Comparison of ENCODE assay signal across 15 cellular contexts in genomic region chr3:53225651-53226050, GRCh38. TPM values are rescaled to one million over a fixed set of nuclear protein-coding genes. Genes with fewer than 3 reads are reported as not detected.
DNase-seq lines count a peak whose midpoint lies in the region; ATAC-seq, FAIRE-seq and TF ChIP-seq lines count a peak whose summit lies in the region.
"Had no signal": no experiment of that assay in that cellular context is flagged by ENCODE, and none has a peak within 500 bp of the region (broad histone marks: within the 10 kb centered on the region; RNA-seq: fewer than 3 reads in every experiment).

No MANE protein-coding gene starts in this region.

- ATAC-seq in upper lobe of right lung (no peak), GM19455 (IDR thresholded peaks at IDR 0.05; ENCODE audit: unreplicated experiment) (no peak)

- H3K27me3 Mint-ChIP-seq in activated T-cell treated with anti-CD3 and anti-CD28 coated beads, Interleukin-2, amount 50 U/mL, for 24 hours, result no peaks in the 10 kb centered on the region
- peaks cover 2% of the 10 kb centered on the region for H3K27me3 Mint-ChIP-seq in endothelial cell (ENCODE audit: unreplicated experiment)

- H3K36me3 ChIP-seq in upper lobe of right lung, result peaks cover 73% of the 10 kb centered on the region

- H3K27me3 ChIP-seq in upper lobe of right lung, result no peaks in the 10 kb centered on the region

- TF ChIP-seq POLR2A in GM12892 (IDR thresholded peaks at IDR 0.05; ENCODE audit: low read depth, low read length), result no peak

- peaks cover 82% of the 10 kb centered on the region for H3K36me3 Mint-ChIP-seq in activated T-cell treated with anti-CD3 and anti-CD28 coated beads, Interleukin-2, amount 50 U/mL, for 24 hours (ENCODE audit: low read depth)
- peaks cover 35% of the 10 kb centered on the region for H3K36me3 Mint-ChIP-seq in endothelial cell (ENCODE audit: low read depth, unreplicated experiment)

- H3K4me3 Mint-ChIP-seq in activated T-cell treated with anti-CD3 and anti-CD28 coated beads, Interleukin-2, amount 50 U/mL, for 24 hours, result no peak overlapping the region
- H3K4me3 Mint-ChIP-seq in endothelial cell (ENCODE audit: unreplicated experiment), result peak overlapping the region; percentile 51
- H3K4me3 Mint-ChIP-seq: CD8-positive, alpha-beta memory T cell; HFFc6 had no signal

- peak; percentile 20 for DNase-seq in activated T-cell treated with anti-CD3 and anti-CD28 coated beads, Interleukin-2, amount 50 U/mL, for 24 hours
- DNase-seq in activated T-cell treated with anti-CD3 and anti-CD28 coated beads for 4 hours, result no peak
- DNase-seq in GM12892 (ENCODE audit: insufficient read length), result peak; percentile 1
- DNase-seq in endothelial cell (ENCODE audit: low spot score), result no peak
- DNase-seq in upper lobe of right lung, result peak; percentile 46
- no peak for DNase-seq in NCI-H1105 (lab: John Stamatoyannopoulos, UW)
- DNase-seq: CD8-positive, alpha-beta memory T cell; DMS53; HCEC 1CT; HFFc6 had no signal

- H3K9me3 Mint-ChIP-seq in activated T-cell treated with anti-CD3 and anti-CD28 coated beads, Interleukin-2, amount 50 U/mL, for 24 hours, result no peaks in the 10 kb centered on the region
- H3K9me3 Mint-ChIP-seq in endothelial cell (ENCODE audit: unreplicated experiment), result no peaks in the 10 kb centered on the region
- H3K9me3 Mint-ChIP-seq: CD8-positive, alpha-beta memory T cell; HFFc6 had no signal

- intact Hi-C loops in upper lobe of right lung (cut with DNase I), result no loop called here

- no peak overlapping the region for H3K4me3 ChIP-seq in upper lobe of right lung

- no peaks in the 10 kb centered on the region for H3K4me1 Mint-ChIP-seq in activated T-cell treated with anti-CD3 and anti-CD28 coated beads, Interleukin-2, amount 50 U/mL, for 24 hours (ENCODE audit: low read depth)
- no peaks in the 10 kb centered on the region for H3K4me1 Mint-ChIP-seq in endothelial cell (ENCODE audit: unreplicated experiment)
- H3K4me1 Mint-ChIP-seq: CD8-positive, alpha-beta memory T cell had no signal

- no peak overlapping the region for H3K27ac ChIP-seq in upper lobe of right lung
- H3K27ac ChIP-seq: 22Rv1 had no signal

- FAIRE-seq in GM12892 (lab: Jason Lieb, UNC), result no peak
- FAIRE-seq: H1, HTR-8/SVneo had no signal

- H3K27ac Mint-ChIP-seq in activated T-cell treated with anti-CD3 and anti-CD28 coated beads, Interleukin-2, amount 50 U/mL, for 24 hours, result peak overlapping the region; percentile 8
- H3K27ac Mint-ChIP-seq in endothelial cell (ENCODE audit: unreplicated experiment), result no peak overlapping the region
- H3K27ac Mint-ChIP-seq: HFFc6 had no signal

- no peaks in the 10 kb centered on the region for H3K4me1 ChIP-seq in upper lobe of right lung
- H3K4me1 ChIP-seq: Caco-2 had no signal

- TF ChIP-seq CTCF in endothelial cell (IDR thresholded peaks at IDR 0.05; ENCODE audit: unreplicated experiment), result no peak
- TF ChIP-seq CTCF in upper lobe of right lung (IDR thresholded peaks at IDR 0.05), result no peak

- no peaks in the 10 kb centered on the region for H3K9me3 ChIP-seq in upper lobe of right lung
- H3K9me3 ChIP-seq: Caco-2 had no signal

RNA-seq across cellular contexts. Expression of gene TKT, which starts 30.2 kb away (rescaled TPM):
- polyA plus RNA-seq in GM12892 (2012; ENCODE audit: missing spikeins), result 126 TPM
- total RNA-seq in endothelial cell (ENCODE audit: unreplicated experiment) (305 TPM), upper lobe of right lung (432 TPM)

Comparison
In these comparisons a context has a peak if more than half of its experiments do, and no peak if none do; other contexts are left out.
1. DNase-seq: peak in activated T-cell treated with anti-CD3 and anti-CD28 coated beads, Interleukin-2, amount 50 U/mL, for 24 hours (single experiment), GM12892 (single experiment) and upper lobe of right lung (single experiment); none in activated T-cell treated with anti-CD3 and anti-CD28 coated beads for 4 hours (single experiment), endothelial cell (single experiment) and NCI-H1105 (single experiment).